19 cellular contexts compared by ENCODE assay signal in genomic region chr17:74853669-74854068, GRCh38. TPM values are rescaled to one million over a fixed set of nuclear protein-coding genes. Genes with fewer than 3 reads are reported as not detected.
"Had no signal": no experiment of that assay in that cellular context is flagged by ENCODE, and none has a peak within 500 bp of the region (broad histone marks: within the 10 kb centered on the region; RNA-seq: fewer than 3 reads in every experiment).

No MANE protein-coding gene starts in this region.

- H3K27ac ChIP-seq: adrenal gland, coronary artery, esophagus muscularis mucosa, left lung, right atrium auricular region, tibial nerve, vagina had no signal

- DNase-seq: activated CD4-positive, alpha-beta memory T cell treated with anti-CD3 and anti-CD28 coated beads, Interleukin-2, amount 10 ng/mL, durations not matched to agents 7 days and 5 days; activated T-cell treated with anti-CD3 and anti-CD28 coated beads, Interleukin-2, amount 50 U/mL, for 72 hours; adrenal gland; hypothalamus; kidney; left lung; naive B cell; nucleus accumbens; posterior cingulate gyrus; stimulated activated CD4-positive, alpha-beta T cell treated with anti-CD3 and anti-CD28 coated beads, Interleukin-4, amount 100 ng/mL, for 24 hours; stimulated activated naive CD4-positive, alpha-beta T cell; T-helper 9 cell had no signal

- H3K9me3 ChIP-seq: adrenal gland, esophagus muscularis mucosa, left lung, right atrium auricular region, vagina had no signal

- H3K27me3 ChIP-seq: adrenal gland, right atrium auricular region had no signal

- H3K36me3 Mint-ChIP-seq: naive B cell had no signal

- H3K4me3 Mint-ChIP-seq: activated CD4-positive, alpha-beta memory T cell treated with anti-CD3 and anti-CD28 coated beads, Interleukin-2, amount 10 ng/mL, durations not matched to agents 7 days and 5 days had no signal

- H3K4me3 ChIP-seq: adrenal gland, coronary artery, esophagus muscularis mucosa, left lung, right atrium auricular region, tibial nerve, vagina had no signal

- H3K9me3 Mint-ChIP-seq: activated CD4-positive, alpha-beta memory T cell treated with anti-CD3 and anti-CD28 coated beads, Interleukin-2, amount 10 ng/mL, durations not matched to agents 7 days and 5 days; activated T-cell treated with anti-CD3 and anti-CD28 coated beads, Interleukin-2, amount 50 U/mL, for 72 hours had no signal

- H3K4me1 ChIP-seq: adrenal gland had no signal

- H3K27ac Mint-ChIP-seq: activated CD4-positive, alpha-beta memory T cell treated with anti-CD3 and anti-CD28 coated beads, Interleukin-2, amount 10 ng/mL, durations not matched to agents 7 days and 5 days; activated T-cell treated with anti-CD3 and anti-CD28 coated beads, Interleukin-2, amount 50 U/mL, for 72 hours had no signal

- ATAC-seq: left lung had no signal

- H3K36me3 ChIP-seq: adrenal gland, esophagus muscularis mucosa, left lung, right atrium auricular region, tibial nerve, vagina had no signal

RNA-seq across cellular contexts. Expression of gene GRIN2C, which starts 6.0 kb away (rescaled TPM):
- total RNA-seq: mononuclear cell, vagina had no signal

RNA-seq across cellular contexts. Expression of gene FADS6, which starts 39.8 kb away (rescaled TPM):
- total RNA-seq: activated CD4-positive, alpha-beta memory T cell treated with anti-CD3 and anti-CD28 coated beads, Interleukin-2, amount 10 ng/mL, durations not matched to agents 7 days and 5 days; activated T-cell treated with anti-CD3 and anti-CD28 coated beads, Interleukin-2, amount 50 U/mL, for 72 hours; kidney; left lung; mononuclear cell; right atrium auricular region; skeletal muscle tissue; tibial nerve had no signal
